Comparison of ENCODE assay signal across 8 cellular contexts in the genomic region with DNA sequence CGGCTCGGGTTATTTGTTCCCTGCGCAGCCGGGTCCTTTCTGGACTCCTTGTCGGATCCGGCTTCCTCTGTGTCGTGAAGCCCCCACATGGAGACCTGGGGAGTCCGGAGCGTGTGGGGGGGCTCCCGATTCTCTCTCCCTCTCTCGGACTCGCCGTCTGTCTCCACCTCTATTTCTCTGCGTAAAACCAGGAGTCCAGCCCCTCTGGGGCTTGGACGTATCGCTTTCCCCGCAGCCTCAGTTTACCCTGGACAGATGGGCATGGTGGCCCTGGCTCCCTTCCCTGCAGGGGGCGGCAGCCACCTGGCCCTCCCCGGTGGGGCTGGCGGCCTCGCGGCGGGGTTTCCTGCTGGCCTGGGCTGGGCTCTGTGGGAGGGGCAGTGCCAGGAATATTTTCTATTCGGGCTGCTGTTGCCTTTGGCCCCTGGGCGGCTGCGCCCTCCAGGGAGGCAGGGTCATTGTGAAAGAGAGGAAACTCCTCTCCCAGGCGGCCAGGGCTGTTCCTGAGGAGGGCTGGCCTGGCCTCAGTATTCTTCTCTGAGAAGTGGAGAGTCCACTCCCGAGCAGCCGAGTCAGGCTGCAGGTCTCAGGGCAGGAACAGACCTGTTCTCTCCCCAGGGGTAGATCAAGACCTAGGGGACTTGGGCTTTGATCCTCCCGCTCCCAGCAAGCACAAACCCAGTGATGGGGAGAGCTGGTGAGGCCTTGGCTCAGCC. TPM values are rescaled to one million over a fixed set of nuclear protein-coding genes. Genes with fewer than 3 reads are reported as not detected.
A peak's percentile ranks its signal among the peaks of the same experiment; 100 is the strongest.
DNase-seq lines count a peak whose midpoint lies in the region; ATAC-seq and TF ChIP-seq lines count a peak whose summit lies in the region.

No MANE protein-coding gene starts in this region.

- peak overlapping the region; percentile 96 for H2AFZ ChIP-seq in mammary epithelial cell (ENCODE audit: low read depth, low read length)

- H3K27ac ChIP-seq in mammary epithelial cell (ENCODE audit: insufficient read depth, low read depth, low read length), result peak overlapping the region; percentile 25
- peak overlapping the region; percentile 91 to 94 for H3K27ac ChIP-seq in liver (ENCODE audit: low read depth in 1 of 2, low read length in 2 of 2)
- H3K27ac ChIP-seq in upper lobe of left lung, result peak overlapping the region; percentile 75 to 86 (median 82)

- H3K4me3 ChIP-seq in mammary epithelial cell (replicated peaks in 1 of 3; ENCODE audit: insufficient read depth in 1 of 3, low read depth in 2 of 3, low read length in 3 of 3) (peak overlapping the region; percentile 61 to 62 (median 62)), liver (ENCODE audit: low read depth in 1 of 3, low read length in 3 of 3) (peak overlapping the region; percentile 76 to 80 (median 80)), upper lobe of left lung (peak overlapping the region; percentile 56 to 70 (median 66))

- peak overlapping the region; percentile 97 for H3K4me2 ChIP-seq in mammary epithelial cell (ENCODE audit: insufficient read depth, low read depth, low read length)

- H3K27me3 ChIP-seq in mammary epithelial cell (ENCODE audit: insufficient read depth, low read length), result no peaks in the 10 kb centered on the region
- H3K27me3 ChIP-seq in liver (ENCODE audit: control insufficient read depth in 4 of 4, insufficient read depth in 4 of 4, low read length in 3 of 4), result no peaks in the 10 kb centered on the region
- H3K27me3 ChIP-seq in upper lobe of left lung, result no peaks in the 10 kb centered on the region

- H3K36me3 ChIP-seq in mammary epithelial cell (ENCODE audit: insufficient read depth, low read length), result no peaks in the 10 kb centered on the region
- no peaks in the 10 kb centered on the region for H3K36me3 ChIP-seq in liver (ENCODE audit: control insufficient read depth in 4 of 4, insufficient read depth in 3 of 4, low read depth in 1 of 4, low read length in 3 of 4)
- no peaks in the 10 kb centered on the region for H3K36me3 ChIP-seq in upper lobe of left lung

- intact Hi-C loops in mammary epithelial cell (cut with micrococcal nuclease), result loop anchor here (5.0 kb wide), 1 partner anchor 113 kb away; no protein-coding TSS in a partner anchor

- no peak for TF ChIP-seq POLR2A in upper lobe of left lung (IDR thresholded peaks at IDR 0.05)

- H3K4me1 ChIP-seq in mammary epithelial cell (ENCODE audit: insufficient read depth, low read length) (peaks cover 36% of the 10 kb centered on the region), liver (ENCODE audit: control insufficient read depth in 4 of 4, insufficient read depth in 4 of 4, low read length in 3 of 4) (peaks cover 22 to 68% (median 56%) of the 10 kb centered on the region in 4 donors), upper lobe of left lung (peaks cover 45 to 49% (median 47%) of the 10 kb centered on the region in 4 donors)

- peak in 1 of 2 donors; percentile 31 for TF ChIP-seq CTCF in mammary epithelial cell (conservative IDR thresholded peaks at IDR 0.05 in 1 of 2, IDR thresholded peaks at IDR 0.05 in 1 of 2; ENCODE audit: extremely low read depth in 1 of 2, insufficient read depth in 1 of 2, low read depth in 1 of 2, low read length in 2 of 2)
- TF ChIP-seq CTCF in liver (IDR thresholded peaks at IDR 0.05; ENCODE audit: low read depth, low read length, missing input control), result no peak
- TF ChIP-seq CTCF in upper lobe of left lung (IDR thresholded peaks at IDR 0.05), result peak in 3 of 6 experiments; percentile 19 to 24 (median 20)

- CTCF ChIA-PET in mammary epithelial cell (lab: Charles Lee; ENCODE audit: low non-redundant PET), result no interaction called here

- TF ChIP-seq EP300 in upper lobe of left lung (IDR thresholded peaks at IDR 0.05), result no peak

- ATAC-seq in upper lobe of left lung (ENCODE audit: low FRiP score in 2 of 2) (peak; percentile 41 to 61), HG03439 (IDR thresholded peaks at IDR 0.05; ENCODE audit: unreplicated experiment) (no peak)

- in situ Hi-C loops in ACHN (cut with HindIII; ENCODE audit: low pct_ligation_motif_present, low pct_unique_long_range_greater_than_20kb, low sequenced_read_pairs), result no loop called here
- in situ Hi-C loops in mammary epithelial cell (cut with MboI; ENCODE audit: low sequenced_read_pairs in 2 of 2), result no loop called here

- BruUV-seq in mammary epithelial cell (replicated peaks; lab: Mats Ljungman, UMichigan), result TSS peak; percentile 78

- WGBS in mammary epithelial cell (ENCODE audit: low coverage, missing lambda C conversion rate), result 5% methylated on average over 12 of the region's 30 CpGs
- 5% methylated on average over 30 of the region's 30 CpGs for WGBS in liver
- WGBS in upper lobe of left lung, 2 donors, result 4 to 6% methylated on average over 12 to 27 of the region's 30 CpGs

- H3K9me3 ChIP-seq in mammary epithelial cell (replicated peaks; ENCODE audit: insufficient read depth, low read length) (peaks cover 3% of the 10 kb centered on the region), liver (ENCODE audit: control insufficient read depth in 4 of 4, low read length in 3 of 4) (peaks cover 0 to 5% (median under 1%) of the 10 kb centered on the region in 4 donors), upper lobe of left lung (peaks cover 4 to 16% (median 9%) of the 10 kb centered on the region in 4 donors)

- no peaks in the 10 kb centered on the region for H3K79me2 ChIP-seq in mammary epithelial cell (ENCODE audit: insufficient read depth, low read length)

- peak; percentile 8 for DNase-seq in ACHN
- peak; percentile 47 for DNase-seq in HPDE6-E6E7 (ENCODE audit: extremely low spot score)
- peak; percentile 72 for DNase-seq in mammary epithelial cell
- peak; percentile 82 to 87 for DNase-seq in upper lobe of left lung
- no peak for DNase-seq in NCI-H446 (lab: John Stamatoyannopoulos, UW)
- DNase-seq in stimulated activated CD4-positive, alpha-beta T cell treated with anti-CD3 and anti-CD28 coated beads, Interleukin-4, amount 100 ng/mL, for 1 hour, result no peak

- peak in 1 of 2 donors; percentile 36 for TF ChIP-seq RAD21 in liver (IDR thresholded peaks at IDR 0.05)

- peak overlapping the region; percentile 42 for H3K9ac ChIP-seq in mammary epithelial cell (ENCODE audit: insufficient read depth, low read length)
- H3K9ac ChIP-seq in liver (ENCODE audit: low read depth in 1 of 2, low read length in 2 of 2), result peak overlapping the region; percentile 91 to 92

- dilution Hi-C loops in mammary epithelial cell (cut with HindIII; ENCODE audit: low sequenced_read_pairs), result no loop called here

- H4K20me1 ChIP-seq in mammary epithelial cell (ENCODE audit: insufficient read depth, low read length), result no peaks in the 10 kb centered on the region

TF ChIP-seq in liver, 16 proteins besides CTCF, POLR2A, EP300 and RAD21:
- no peak for TF ChIP-seq FOXA2 (IDR thresholded peaks at IDR 0.05)
- peak; percentile 46 for TF ChIP-seq SP1 (IDR thresholded peaks at IDR 0.05)
- TF ChIP-seq, protein P1, sequence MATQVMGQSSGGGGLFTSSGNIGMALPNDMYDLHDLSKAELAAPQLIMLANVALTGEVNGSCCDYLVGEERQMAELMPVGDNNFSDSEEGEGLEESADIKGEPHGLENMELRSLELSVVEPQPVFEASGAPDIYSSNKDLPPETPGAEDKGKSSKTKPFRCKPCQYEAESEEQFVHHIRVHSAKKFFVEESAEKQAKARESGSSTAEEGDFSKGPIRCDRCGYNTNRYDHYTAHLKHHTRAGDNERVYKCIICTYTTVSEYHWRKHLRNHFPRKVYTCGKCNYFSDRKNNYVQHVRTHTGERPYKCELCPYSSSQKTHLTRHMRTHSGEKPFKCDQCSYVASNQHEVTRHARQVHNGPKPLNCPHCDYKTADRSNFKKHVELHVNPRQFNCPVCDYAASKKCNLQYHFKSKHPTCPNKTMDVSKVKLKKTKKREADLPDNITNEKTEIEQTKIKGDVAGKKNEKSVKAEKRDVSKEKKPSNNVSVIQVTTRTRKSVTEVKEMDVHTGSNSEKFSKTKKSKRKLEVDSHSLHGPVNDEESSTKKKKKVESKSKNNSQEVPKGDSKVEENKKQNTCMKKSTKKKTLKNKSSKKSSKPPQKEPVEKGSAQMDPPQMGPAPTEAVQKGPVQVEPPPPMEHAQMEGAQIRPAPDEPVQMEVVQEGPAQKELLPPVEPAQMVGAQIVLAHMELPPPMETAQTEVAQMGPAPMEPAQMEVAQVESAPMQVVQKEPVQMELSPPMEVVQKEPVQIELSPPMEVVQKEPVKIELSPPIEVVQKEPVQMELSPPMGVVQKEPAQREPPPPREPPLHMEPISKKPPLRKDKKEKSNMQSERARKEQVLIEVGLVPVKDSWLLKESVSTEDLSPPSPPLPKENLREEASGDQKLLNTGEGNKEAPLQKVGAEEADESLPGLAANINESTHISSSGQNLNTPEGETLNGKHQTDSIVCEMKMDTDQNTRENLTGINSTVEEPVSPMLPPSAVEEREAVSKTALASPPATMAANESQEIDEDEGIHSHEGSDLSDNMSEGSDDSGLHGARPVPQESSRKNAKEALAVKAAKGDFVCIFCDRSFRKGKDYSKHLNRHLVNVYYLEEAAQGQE (IDR thresholded peaks at IDR 0.05), result no peak
- no peak for TF ChIP-seq TAF1 (conservative IDR thresholded peaks at IDR 0.05)
- TF ChIP-seq MAX (IDR thresholded peaks at IDR 0.05), result peak; percentile 33
- no peak for TF ChIP-seq FOXA1 (IDR thresholded peaks at IDR 0.05)
- peak; percentile 60 to 61 for TF ChIP-seq RXRA (IDR thresholded peaks at IDR 0.05)
- TF ChIP-seq EGR1 (IDR thresholded peaks at IDR 0.05; ENCODE audit: low read depth in 2 of 2), result no peak
- TF ChIP-seq HNF4A (conservative IDR thresholded peaks at IDR 0.05), result peak; percentile 47 to 54
- TF ChIP-seq GABPA (IDR thresholded peaks at IDR 0.05 in 1 of 2, conservative IDR thresholded peaks at IDR 0.05 in 1 of 2), result peak in 1 of 2 donors; percentile 9
- TF ChIP-seq YY1 (IDR thresholded peaks at IDR 0.05), result peak; percentile 37
- peak; percentile 26 for TF ChIP-seq NR2F2 (IDR thresholded peaks at IDR 0.05)

RNA-seq across cellular contexts. Expression of gene ASS1, which starts 0.7 kb away (rescaled TPM):
- total RNA-seq in mammary epithelial cell (100 to 1,000 TPM in 1 of 2 donors, 10 to 100 TPM in 1; 58.7 to 683 TPM), liver (100 to 1,000 TPM; 396 to 711 TPM), upper lobe of left lung (100 to 1,000 TPM in 1 of 6 donors, 10 to 100 TPM in 5; 31.4 to 104 (median 66.3) TPM)
- polyA plus RNA-seq in mammary epithelial cell (113 TPM), liver (100 to 1,000 TPM; 425 to 641 TPM)
- 55.6 TPM for polyA minus RNA-seq in mammary epithelial cell

Comparison
In these comparisons a context has a peak if more than half of its experiments do, and no peak if none do; other contexts are left out.
1. DNase-seq: peak in ACHN (single experiment), HPDE6-E6E7 (single experiment), mammary epithelial cell (single experiment) and upper lobe of left lung (2 of 2); none in NCI-H446 (0 of 2) and stimulated activated CD4-positive, alpha-beta T cell treated with anti-CD3 and anti-CD28 coated beads, Interleukin-4, amount 100 ng/mL, for 1 hour (single experiment).
2. H3K27ac ChIP-seq: peak in every context shown above with its lines; median percentile 92 in liver; 82 in upper lobe of left lung; 25 in mammary epithelial cell.
3. Peak in every context shown above with its lines, with median percentiles within 50 percentile points of each other: H3K4me3 ChIP-seq.